ENCODE assay signal across 1 cellular context in the genomic region with DNA sequence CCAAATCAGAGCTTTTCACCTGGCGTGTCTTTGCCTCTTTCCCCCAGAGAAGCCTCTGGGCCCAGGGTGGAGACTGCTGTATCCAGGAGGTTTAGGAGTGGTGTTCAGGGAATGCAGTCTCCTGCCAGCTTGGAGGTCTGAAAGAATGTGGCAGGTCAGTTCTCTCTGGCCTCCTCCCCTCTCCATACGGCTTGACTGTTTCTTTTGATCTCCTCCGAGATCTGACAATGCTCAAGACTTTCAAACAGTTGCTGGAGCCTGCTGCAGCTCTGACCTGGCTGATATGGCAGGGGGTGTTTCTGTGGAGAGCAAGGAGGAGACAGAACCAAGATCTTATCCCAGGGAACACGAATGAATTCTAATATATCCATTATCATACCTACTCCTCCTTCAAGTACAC.
A peak's percentile ranks its signal among the peaks of the same experiment; 100 is the strongest.
TF ChIP-seq lines count a peak whose summit lies in the region.

No MANE protein-coding gene starts in this region.

TF ChIP-seq in H1, 55 proteins besides CTCF, POLR2A, EP300 and RAD21:
- TF ChIP-seq TEAD4 (IDR thresholded peaks at IDR 0.05; ENCODE audit: low read depth, low read length) (peak; percentile 56), YY1 (IDR thresholded peaks at IDR 0.05; ENCODE audit: low read depth, low read length) (no peak)
